18 cellular contexts compared by ENCODE assay signal in the genomic region with DNA sequence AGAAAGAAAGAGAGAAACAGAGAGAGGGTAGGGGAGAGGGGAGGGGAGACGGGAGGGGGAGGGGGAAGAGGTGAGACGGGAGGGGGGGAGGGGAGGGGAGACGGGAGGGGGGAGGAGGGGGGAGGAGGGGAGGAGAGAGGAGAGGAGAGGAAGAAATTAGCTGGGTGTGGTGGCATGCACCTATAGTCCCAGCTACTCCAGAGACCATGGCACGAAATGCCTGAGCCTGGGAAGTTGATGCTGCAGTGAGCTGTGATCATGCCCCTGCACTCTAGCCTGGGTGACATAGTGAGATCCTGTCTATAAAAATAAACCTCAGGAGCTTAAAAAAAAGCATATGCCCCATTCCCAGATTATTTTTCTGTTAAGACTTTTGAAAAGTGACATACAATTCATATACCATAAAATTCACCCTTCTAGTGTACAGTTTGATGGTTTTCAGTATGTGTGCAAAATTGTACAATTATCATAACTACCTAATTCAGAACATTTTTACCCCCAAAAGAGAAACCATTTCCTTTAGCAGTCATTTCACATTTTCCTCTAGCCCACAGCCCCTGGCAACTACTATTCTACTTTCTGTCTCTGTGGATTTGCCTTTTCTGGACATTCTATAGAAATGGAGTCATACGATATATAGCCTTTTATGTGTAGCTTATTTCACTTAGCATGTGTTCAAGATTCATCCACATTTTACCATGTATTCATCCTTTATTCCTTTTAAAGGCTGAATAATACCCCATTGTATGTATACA.
"Had no signal": no experiment of that assay in that cellular context is flagged by ENCODE, and none has a peak within 500 bp of the region (broad histone marks: within the 10 kb centered on the region; RNA-seq: fewer than 3 reads in every experiment).

No MANE protein-coding gene starts in this region.

- H3K36me3 Mint-ChIP-seq: activated naive CD8-positive, alpha-beta T cell treated with anti-CD3 and anti-CD28 coated beads for 36 hours had no signal

- ATAC-seq: left ventricle myocardium superior had no signal

- H3K36me3 ChIP-seq: cardiac muscle cell, esophagus squamous epithelium, sigmoid colon, spleen, tibial nerve had no signal

- DNase-seq: activated CD4-positive, alpha-beta T cell treated with anti-CD3 and anti-CD28 coated beads, Interleukin-2, amount 50 U/mL, for 4 hours; activated gamma-delta T cell treated with Interleukin-2 at 50 U/mL for 16 hours; activated naive CD8-positive, alpha-beta T cell treated with anti-CD3 and anti-CD28 coated beads for 36 hours; activated T-cell treated with anti-CD3 and anti-CD28 coated beads, Interleukin-2, amount 50 U/mL, for 24 hours; amygdala; dermis blood vessel endothelial cell; effector memory CD4-positive, alpha-beta T cell; esophagus squamous epithelium; left ventricle myocardium superior; nephron progenitor cell; sigmoid colon; spleen; stimulated activated CD4-positive, alpha-beta T cell treated with anti-CD3 and anti-CD28 coated beads, Interleukin-4, amount 100 ng/mL, for 4 hours; stimulated activated naive CD4-positive, alpha-beta T cell; substantia nigra; T-helper 9 cell had no signal

- H3K27ac ChIP-seq: cardiac muscle cell, esophagus squamous epithelium, sigmoid colon, spleen, tibial nerve had no signal

- H3K27ac Mint-ChIP-seq: activated naive CD8-positive, alpha-beta T cell treated with anti-CD3 and anti-CD28 coated beads for 36 hours; activated T-cell treated with anti-CD3 and anti-CD28 coated beads, Interleukin-2, amount 50 U/mL, for 24 hours; nephron progenitor cell had no signal

- H3K27me3 Mint-ChIP-seq: activated naive CD8-positive, alpha-beta T cell treated with anti-CD3 and anti-CD28 coated beads for 36 hours; activated T-cell treated with anti-CD3 and anti-CD28 coated beads, Interleukin-2, amount 50 U/mL, for 24 hours had no signal

- H3K4me1 Mint-ChIP-seq: nephron progenitor cell had no signal

- H3K27me3 ChIP-seq: cardiac muscle cell, esophagus squamous epithelium, sigmoid colon, spleen, tibial nerve had no signal

- H3K9me3 Mint-ChIP-seq: activated naive CD8-positive, alpha-beta T cell treated with anti-CD3 and anti-CD28 coated beads for 36 hours; activated T-cell treated with anti-CD3 and anti-CD28 coated beads, Interleukin-2, amount 50 U/mL, for 24 hours had no signal

- H3K4me1 ChIP-seq: esophagus squamous epithelium, sigmoid colon, spleen, tibial nerve had no signal

- H3K4me3 Mint-ChIP-seq: activated naive CD8-positive, alpha-beta T cell treated with anti-CD3 and anti-CD28 coated beads for 36 hours; activated T-cell treated with anti-CD3 and anti-CD28 coated beads, Interleukin-2, amount 50 U/mL, for 24 hours; nephron progenitor cell had no signal

- H3K9me3 ChIP-seq: esophagus squamous epithelium, sigmoid colon, spleen, tibial nerve had no signal

- H3K4me3 ChIP-seq: cardiac muscle cell, esophagus squamous epithelium, sigmoid colon, spleen, tibial nerve had no signal
